In the genomic region with DNA sequence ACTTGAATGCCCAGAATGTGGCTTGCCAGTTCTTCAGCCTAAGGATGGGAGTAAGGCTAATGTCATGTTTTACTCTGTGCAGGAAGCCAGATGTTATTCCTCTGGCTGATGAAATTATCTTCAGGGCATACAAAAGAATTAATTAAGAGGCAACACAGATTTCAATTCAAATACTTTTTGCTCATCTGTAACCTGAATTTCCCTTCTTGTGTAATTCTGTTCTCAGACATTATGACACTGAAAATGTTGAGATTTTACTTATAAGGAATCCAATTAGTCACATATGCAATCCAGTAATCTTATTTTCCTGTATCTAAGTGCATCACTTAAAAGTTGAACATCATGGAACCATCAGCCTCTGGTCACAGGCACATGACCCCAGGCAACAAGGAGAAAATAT, we compare ENCODE assay signal across 17 cellular contexts.
DNase-seq lines count a peak whose midpoint lies in the region; ATAC-seq and TF ChIP-seq lines count a peak whose summit lies in the region.
"Had no signal": no experiment of that assay in that cellular context is flagged by ENCODE, and none has a peak within 500 bp of the region (broad histone marks: within the 10 kb centered on the region; RNA-seq: fewer than 3 reads in every experiment).

No MANE protein-coding gene starts in this region.

- ATAC-seq in SK-N-SH treated with all-trans-retinoic acid at 6 μM for 48 hours: no peak; the same call in 2 of the 3 replicates
- ATAC-seq in HG02642 (IDR thresholded peaks at IDR 0.05; ENCODE audit: poor library complexity, unreplicated experiment): no peak
- ATAC-seq in left colon: no peak
- ATAC-seq in GM19023 (IDR thresholded peaks at IDR 0.05; ENCODE audit: unreplicated experiment): no peak
- ATAC-seq: A549, GM12878 had no signal

- no peak for TF ChIP-seq CTCF in GM13976 (IDR thresholded peaks at IDR 0.05; ENCODE audit: borderline replicate concordance, control extremely low read depth, extremely low read depth, insufficient read depth, missing control alignments)

- intact Hi-C loops in left colon (cut with DNase I, micrococcal nuclease): no loop called here

- peak; percentile 12 for DNase-seq in NCI-H82 (lab: John Stamatoyannopoulos, UW)
- no peak for DNase-seq in NCI-H82 treated with DMSO at 0.1 percent for 48 hours (lab: John Stamatoyannopoulos, UW; ENCODE audit: unreplicated experiment)
- DNase-seq in SK-N-DZ (ENCODE audit: low spot score): peak; percentile 82
- DNase-seq in GM13976 (ENCODE audit: low spot score): no peak
- no peak for DNase-seq in left colon
- DNase-seq: CD4-positive, alpha-beta T cell; CD8-positive, alpha-beta memory T cell; DMS 273 treated with DMSO at 0.1 percent for 48 hours; DMS79; EL; GDM1; GOT3 had no signal

- in situ Hi-C loops in GM13976 (cut with MboI; ENCODE audit: low sequenced_read_pairs, unreplicated experiment): no loop called here

TF ChIP-seq in SK-N-SH treated with all-trans-retinoic acid at 6 μM for 48 hours, 23 proteins besides CTCF, POLR2A, EP300 and RAD21:
- TF ChIP-seq ZNF565 (CRISPR knock-in tag; conservative IDR thresholded peaks at IDR 0.05; ENCODE audit: low read depth) (no peak), ZC3H10 (CRISPR knock-in tag; IDR thresholded peaks at IDR 0.05) (no peak), PATZ1 (CRISPR knock-in tag; IDR thresholded peaks at IDR 0.05; ENCODE audit: borderline replicate concordance) (no peak), ESRRG (CRISPR knock-in tag; IDR thresholded peaks at IDR 0.05) (no peak), ZNF8 (CRISPR knock-in tag; IDR thresholded peaks at IDR 0.05) (peak; percentile 20; the same call in 1 of the 2 replicates), BACH2 (CRISPR knock-in tag; IDR thresholded peaks at IDR 0.05; ENCODE audit: borderline replicate concordance) (no peak), SNAI2 (CRISPR knock-in tag; IDR thresholded peaks at IDR 0.05) (no peak), ZFP3 (CRISPR knock-in tag; IDR thresholded peaks at IDR 0.05) (no peak), ARNTL (CRISPR knock-in tag; IDR thresholded peaks at IDR 0.05; ENCODE audit: borderline replicate concordance, low read depth) (no peak), RARB (CRISPR knock-in tag; IDR thresholded peaks at IDR 0.05) (no peak), ISL1 (CRISPR knock-in tag; IDR thresholded peaks at IDR 0.05) (no peak), TCF4 (CRISPR knock-in tag; IDR thresholded peaks at IDR 0.05; ENCODE audit: borderline replicate concordance) (peak; percentile 86; the same call in 1 of the 2 replicates), GLIS3 (CRISPR knock-in tag; IDR thresholded peaks at IDR 0.05) (no peak), ZNF70 (CRISPR knock-in tag; IDR thresholded peaks at IDR 0.05) (peak; percentile 13; the same call in 1 of the 2 replicates), TOX (CRISPR knock-in tag; IDR thresholded peaks at IDR 0.05; ENCODE audit: borderline replicate concordance) (no peak), TSHZ2 (CRISPR knock-in tag; IDR thresholded peaks at IDR 0.05) (0 out of 2 replicates have a peak, but pooled peaks have one; percentile 32), OSR1 (CRISPR knock-in tag; IDR thresholded peaks at IDR 0.05) (no peak)
- TF ChIP-seq, protein P1, sequence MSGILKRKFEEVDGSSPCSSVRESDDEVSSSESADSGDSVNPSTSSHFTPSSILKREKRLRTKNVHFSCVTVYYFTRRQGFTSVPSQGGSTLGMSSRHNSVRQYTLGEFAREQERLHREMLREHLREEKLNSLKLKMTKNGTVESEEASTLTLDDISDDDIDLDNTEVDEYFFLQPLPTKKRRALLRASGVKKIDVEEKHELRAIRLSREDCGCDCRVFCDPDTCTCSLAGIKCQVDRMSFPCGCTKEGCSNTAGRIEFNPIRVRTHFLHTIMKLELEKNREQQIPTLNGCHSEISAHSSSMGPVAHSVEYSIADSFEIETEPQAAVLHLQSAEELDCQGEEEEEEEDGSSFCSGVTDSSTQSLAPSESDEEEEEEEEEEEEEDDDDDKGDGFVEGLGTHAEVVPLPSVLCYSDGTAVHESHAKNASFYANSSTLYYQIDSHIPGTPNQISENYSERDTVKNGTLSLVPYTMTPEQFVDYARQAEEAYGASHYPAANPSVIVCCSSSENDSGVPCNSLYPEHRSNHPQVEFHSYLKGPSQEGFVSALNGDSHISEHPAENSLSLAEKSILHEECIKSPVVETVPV (CRISPR knock-in tag; IDR thresholded peaks at IDR 0.05): 0 out of 2 replicates have a peak, but pooled peaks have one; percentile 31
TF ChIP-seq in SK-N-SH treated with all-trans-retinoic acid at 6 μM for 48 hours: peak in this region for 5.

Comparison
In these comparisons a context has a peak if more than half of its experiments do, and no peak if none do; other contexts are left out.
1. DNase-seq: peak in NCI-H82 (single experiment) and SK-N-DZ (single experiment); none in NCI-H82 treated with DMSO at 0.1 percent for 48 hours (single experiment), GM13976 (single experiment) and left colon (0 of 2).